9 cellular contexts compared by ENCODE assay signal in the genomic region with DNA sequence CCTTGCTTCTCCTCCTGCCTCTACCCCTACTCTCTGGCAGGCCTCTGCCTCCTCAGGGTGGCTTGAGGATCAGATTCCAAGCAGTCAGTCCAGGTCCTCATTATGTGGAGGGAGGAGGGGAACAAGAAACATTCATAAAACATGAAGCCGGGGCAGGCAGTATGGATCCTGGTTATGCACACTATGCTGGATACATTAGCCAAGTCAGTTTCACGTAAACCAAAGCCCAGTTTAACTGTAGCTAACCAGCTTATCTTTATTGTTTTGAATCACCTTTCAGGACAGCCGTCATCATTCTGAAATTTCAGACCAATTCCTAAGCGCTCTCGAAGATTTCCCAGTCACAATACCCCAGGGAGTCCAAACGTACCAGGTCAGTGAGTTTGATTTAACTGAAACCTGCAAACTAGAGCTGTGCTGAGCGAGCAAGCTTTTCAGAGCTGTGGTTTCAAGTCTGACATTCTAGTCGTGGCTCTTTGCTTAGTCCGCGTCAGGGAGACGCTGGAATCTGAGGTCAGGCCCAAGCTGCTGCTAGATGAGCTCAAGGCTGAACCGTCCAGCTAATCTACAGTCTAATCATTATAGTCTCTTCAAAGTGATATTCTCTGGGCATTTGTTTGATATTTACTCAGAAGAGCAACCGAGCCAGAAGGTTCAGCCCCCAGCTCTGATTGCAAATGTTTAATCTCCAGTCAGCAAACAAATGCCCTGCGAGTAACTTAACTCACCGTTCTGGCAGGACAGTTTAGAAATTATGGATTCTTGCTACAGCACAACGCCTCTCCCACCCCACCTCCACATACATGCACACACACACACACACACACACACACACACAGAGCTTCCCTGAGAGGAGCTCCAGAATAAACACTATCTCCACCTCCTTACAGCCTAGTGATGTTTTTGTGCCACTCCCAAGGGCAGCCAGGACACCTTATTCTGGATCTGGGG.
DNase-seq lines count a peak whose midpoint lies in the region; ATAC-seq and TF ChIP-seq lines count a peak whose summit lies in the region.
"Had no signal": no experiment of that assay in that cellular context is flagged by ENCODE, and none has a peak within 500 bp of the region (broad histone marks: within the 10 kb centered on the region; RNA-seq: fewer than 3 reads in every experiment).

No MANE protein-coding gene starts in this region.

- no peaks in the 10 kb centered on the region for H4K20me1 ChIP-seq in PC-3 (ENCODE audit: low read length)

- H3K4me3 ChIP-seq in PC-3 (ENCODE audit: low read length) = peak overlapping the region; percentile 50

- peak overlapping the region; percentile 86 for H2AFZ ChIP-seq in PC-3 (ENCODE audit: low read length)

- CTCF ChIA-PET in PC-3 (lab: Charles Lee) = interaction anchor here (0.6 to 1.0 kb wide), 4 partner anchors 11 to 369 kb away, joined by 3 to 7 read pairs (median 4); no protein-coding TSS in a partner anchor

- ATAC-seq in PC-3 (peak; percentile 83), GM21367 (IDR thresholded peaks at IDR 0.05; ENCODE audit: unreplicated experiment) (no peak), GM19397 (IDR thresholded peaks at IDR 0.05; ENCODE audit: unreplicated experiment) (no peak)

- DNase-seq in DMS53 (lab: John Stamatoyannopoulos, UW) = peak; percentile 72
- peak; percentile 69 for DNase-seq in PC-3
- DNase-seq in fibroblast of peridontal ligament (ENCODE audit: extremely low read depth) = peak; percentile 95
- DNase-seq in retina = peak; percentile 66
- DNase-seq in stimulated activated CD4-positive, alpha-beta T cell treated with anti-CD3 and anti-CD28 coated beads, Interleukin-2, amount 100 ng/mL, for 48 hours = no peak
- no peak for DNase-seq in GM20000 (ENCODE audit: low spot score)
- DNase-seq: stimulated activated CD4-positive, alpha-beta T cell treated with anti-CD3 and anti-CD28 coated beads, Interleukin-4, amount 100 ng/mL, for 4 hours had no signal

- H3K9me3 ChIP-seq in PC-3 (ENCODE audit: low read length) = no peaks in the 10 kb centered on the region

- BruUV-seq in PC-3 (replicated peaks; lab: Mats Ljungman, UMichigan) = no TSS peak

- H3K9ac ChIP-seq in PC-3 (ENCODE audit: low read length) = peak overlapping the region; percentile 62

- POLR2A ChIA-PET in PC-3 (lab: Charles Lee; ENCODE audit: unreplicated experiment) = interaction anchor here (0.6 to 1.1 kb wide), 5 partner anchors 11 to 406 kb away, joined by 3 to 5 read pairs (median 3); no protein-coding TSS in a partner anchor

- TF ChIP-seq CTCF in PC-3 (conservative IDR thresholded peaks at IDR 0.05; ENCODE audit: low read depth, low read length) (no peak), GM20000 (IDR thresholded peaks at IDR 0.05; ENCODE audit: extremely low read depth, missing control alignments) (no peak)

- H3K4me2 ChIP-seq in PC-3 (ENCODE audit: low read length) = peak overlapping the region; percentile 79

- intact Hi-C loops in PC-3 (cut with micrococcal nuclease) = no loop called here

- no peaks in the 10 kb centered on the region for H3K79me2 ChIP-seq in PC-3 (ENCODE audit: low read length)

- H3K4me1 ChIP-seq in PC-3 (ENCODE audit: insufficient read depth, low read length) = peaks cover 27% of the 10 kb centered on the region

- H3F3A ChIP-seq in PC-3 (ENCODE audit: low read length, unreplicated experiment) = peaks cover 4% of the 10 kb centered on the region

- peak overlapping the region; percentile 93 for H3K27ac ChIP-seq in PC-3 (ENCODE audit: low read length)

- no peaks in the 10 kb centered on the region for H3K27me3 ChIP-seq in PC-3 (ENCODE audit: low read length)

- no peaks in the 10 kb centered on the region for H3K36me3 ChIP-seq in PC-3 (ENCODE audit: low read depth, low read length)

- H3K9me2 ChIP-seq in PC-3 (replicated peaks; ENCODE audit: low read length) = no peaks in the 10 kb centered on the region

Comparison
In these comparisons a context has a peak if more than half of its experiments do, and no peak if none do; other contexts are left out.
1. DNase-seq: peak in DMS53 (single experiment), PC-3 (single experiment), fibroblast of peridontal ligament (single experiment) and retina (single experiment); none in stimulated activated CD4-positive, alpha-beta T cell treated with anti-CD3 and anti-CD28 coated beads, Interleukin-2, amount 100 ng/mL, for 48 hours (0 of 2) and GM20000 (single experiment).